Comparison of ENCODE assay signal across 1 cellular context in genomic region chr19:57477191-57478008, GRCh38.
TF ChIP-seq lines count a peak whose summit lies in the region.

Gene ZNF772 (minus strand): TSS chr19:57477566. CDS start chr19:57477309, 257 bp downstream.

TF ChIP-seq in HepG2, 621 proteins besides CTCF, POLR2A, EP300 and RAD21 (continued from another document and continues in another):
- TF ChIP-seq ZKSCAN8 (CRISPR knock-in tag; IDR thresholded peaks at IDR 0.05; ENCODE audit: borderline replicate concordance) (no peak), SCMH1 (CRISPR knock-in tag; IDR thresholded peaks at IDR 0.05; ENCODE audit: borderline replicate concordance) (no peak), STAT6 (CRISPR knock-in tag; IDR thresholded peaks at IDR 0.05; ENCODE audit: borderline replicate concordance) (no peak), HES4 (CRISPR knock-in tag; IDR thresholded peaks at IDR 0.05; ENCODE audit: borderline replicate concordance) (no peak), GMEB2 (CRISPR knock-in tag; IDR thresholded peaks at IDR 0.05; ENCODE audit: low read depth) (peak; percentile 77), TARDBP (CRISPR knock-in tag; IDR thresholded peaks at IDR 0.05) (no peak; the same call in 1 of the 2 replicates), SALL1 (CRISPR knock-in tag; IDR thresholded peaks at IDR 0.05) (peak; percentile 72), JARID2 (CRISPR knock-in tag; IDR thresholded peaks at IDR 0.05; ENCODE audit: insufficient replicate concordance) (no peak), SKI (IDR thresholded peaks at IDR 0.05; ENCODE audit: partially characterized antibody) (no peak), NFE2L2 (IDR thresholded peaks at IDR 0.05; ENCODE audit: low read length) (no peak), ZNF30 (CRISPR knock-in tag; IDR thresholded peaks at IDR 0.05) (no peak), ZNF276 (CRISPR knock-in tag; IDR thresholded peaks at IDR 0.05; ENCODE audit: low read depth) (no peak), ZNF639 (CRISPR knock-in tag; conservative IDR thresholded peaks at IDR 0.05) (no peak), SRF (IDR thresholded peaks at IDR 0.05; ENCODE audit: low read depth, low read length) (no peak), MED1 (CRISPR knock-in tag; IDR thresholded peaks at IDR 0.05) (peak; percentile 24; the same call in 1 of the 2 replicates), ETS1 (CRISPR knock-in tag; IDR thresholded peaks at IDR 0.05) (no peak), AHR (CRISPR knock-in tag; IDR thresholded peaks at IDR 0.05) (no peak), NFRKB (IDR thresholded peaks at IDR 0.05) (no peak; the same call in 1 of the 2 replicates), ZBTB3 (CRISPR knock-in tag; IDR thresholded peaks at IDR 0.05; ENCODE audit: borderline replicate concordance, low read depth) (no peak), AGO1 (IDR thresholded peaks at IDR 0.05; ENCODE audit: low read depth, low read length, poor library complexity, severe bottlenecking) (no peak), POGZ (CRISPR knock-in tag; IDR thresholded peaks at IDR 0.05) (0 out of 2 replicates have a peak, but pooled peaks have one; percentile 22), ZNF556 (CRISPR knock-in tag; IDR thresholded peaks at IDR 0.05; ENCODE audit: borderline replicate concordance) (no peak; the same call in 1 of the 2 replicates), ZNF329 (CRISPR knock-in tag; IDR thresholded peaks at IDR 0.05; ENCODE audit: low read depth) (0 out of 2 replicates have a peak, but pooled peaks have one; percentile 53), ZNF136 (CRISPR knock-in tag; IDR thresholded peaks at IDR 0.05; ENCODE audit: low read depth) (no peak; the same call in 1 of the 2 replicates), ZBTB20 (CRISPR knock-in tag; IDR thresholded peaks at IDR 0.05; ENCODE audit: borderline replicate concordance, low read depth) (peak; percentile 14), ARNT (IDR thresholded peaks at IDR 0.05) (no peak), ATRX (CRISPR knock-in tag; IDR thresholded peaks at IDR 0.05; ENCODE audit: borderline replicate concordance) (no peak), PATZ1 (CRISPR knock-in tag; IDR thresholded peaks at IDR 0.05) (no peak), TOPORS (CRISPR knock-in tag; IDR thresholded peaks at IDR 0.05) (no peak), GABPB1 (CRISPR knock-in tag; IDR thresholded peaks at IDR 0.05) (peak; percentile 95), FOXP1 (IDR thresholded peaks at IDR 0.05) (no peak), FOXP1 (CRISPR knock-in tag; IDR thresholded peaks at IDR 0.05) (no peak), TFAP4 (IDR thresholded peaks at IDR 0.05; ENCODE audit: borderline replicate concordance, low read depth) (peak; percentile 94), ZNF18 (CRISPR knock-in tag; IDR thresholded peaks at IDR 0.05; ENCODE audit: insufficient replicate concordance) (no peak), PPARG (CRISPR knock-in tag; conservative IDR thresholded peaks at IDR 0.05) (0 out of 2 replicates have a peak, but pooled peaks have one; percentile 13), GPN1 (CRISPR knock-in tag; IDR thresholded peaks at IDR 0.05; ENCODE audit: borderline replicate concordance) (no peak), ZNF558 (CRISPR knock-in tag; IDR thresholded peaks at IDR 0.05; ENCODE audit: borderline replicate concordance) (no peak), FOXP4 (CRISPR knock-in tag; IDR thresholded peaks at IDR 0.05) (no peak), ZNF275 (CRISPR knock-in tag; IDR thresholded peaks at IDR 0.05; ENCODE audit: borderline replicate concordance) (no peak), ZNF317 (CRISPR knock-in tag; IDR thresholded peaks at IDR 0.05) (peak; percentile 79), ZNF850 (CRISPR knock-in tag; conservative IDR thresholded peaks at IDR 0.05) (0 out of 2 replicates have a peak, but pooled peaks have one; percentile 34), KDM3A (CRISPR knock-in tag; IDR thresholded peaks at IDR 0.05; ENCODE audit: low read depth) (no peak), HINFP (CRISPR knock-in tag; IDR thresholded peaks at IDR 0.05; ENCODE audit: low read depth) (no peak), ZFY (CRISPR knock-in tag; IDR thresholded peaks at IDR 0.05) (peak; percentile 92), TAF1 (CRISPR knock-in tag; IDR thresholded peaks at IDR 0.05) (peak; percentile 46), RFX3 (CRISPR knock-in tag; IDR thresholded peaks at IDR 0.05) (no peak), HNRNPLL (IDR thresholded peaks at IDR 0.05; ENCODE audit: low read depth, low read length, poor library complexity, severe bottlenecking) (no peak), ZZZ3 (CRISPR knock-in tag; IDR thresholded peaks at IDR 0.05; ENCODE audit: borderline replicate concordance) (no peak; the same call in 1 of the 2 replicates), ZSCAN31 (CRISPR knock-in tag; IDR thresholded peaks at IDR 0.05; ENCODE audit: low read depth) (no peak)
